In the genomic region with DNA sequence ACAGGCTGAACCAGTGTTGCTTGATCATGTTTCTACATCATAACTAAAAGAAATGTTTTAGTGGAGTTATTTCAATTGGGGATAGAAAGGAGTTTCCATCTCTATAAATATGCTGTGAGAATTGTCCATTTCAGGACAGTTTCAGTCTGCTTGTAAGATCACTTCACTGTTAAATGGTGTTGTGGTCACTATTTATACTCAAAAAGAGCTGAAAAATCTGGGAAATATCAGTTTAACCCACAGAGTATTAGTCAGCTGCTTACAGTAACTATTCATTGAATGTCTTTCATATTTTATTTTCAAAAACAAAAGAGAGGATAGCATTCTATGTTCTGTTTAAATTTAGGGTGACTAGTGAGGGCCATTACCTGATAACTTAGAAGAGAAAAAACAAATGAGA, we compare ENCODE assay signal across 1 cellular context.
TF ChIP-seq lines count a peak whose summit lies in the region.

No MANE protein-coding gene starts in this region.

TF ChIP-seq in K562, 482 proteins besides CTCF, POLR2A, EP300 and RAD21:
- TF ChIP-seq GATAD2B (IDR thresholded peaks at IDR 0.05; ENCODE audit: borderline replicate concordance) (no peak), ZNF324 (CRISPR knock-in tag; IDR thresholded peaks at IDR 0.05) (no peak), L3MBTL2 (IDR thresholded peaks at IDR 0.05) (no peak), KLF13 (tag; IDR thresholded peaks at IDR 0.05; ENCODE audit: borderline replicate concordance, low read depth) (no peak), PHF8 (IDR thresholded peaks at IDR 0.05; ENCODE audit: borderline replicate concordance, low read length) (no peak)
